18 cellular contexts compared by ENCODE assay signal in genomic region chr7:70387197-70387596, GRCh38.
DNase-seq lines count a peak whose midpoint lies in the region; ATAC-seq and TF ChIP-seq lines count a peak whose summit lies in the region.
"Had no signal": no experiment of that assay in that cellular context is flagged by ENCODE, and none has a peak within 500 bp of the region (broad histone marks: within the 10 kb centered on the region; RNA-seq: fewer than 3 reads in every experiment).

No MANE protein-coding gene starts in this region.

- DNase-seq in left cardiac atrium (no peak), right atrium auricular region (ENCODE audit: low spot score) (no peak), ascending aorta (ENCODE audit: low spot score in 2 of 2) (peak in 1 of 2 donors; percentile 71), inferior parietal cortex (ENCODE audit: extremely low spot score) (peak; percentile 66), uterus (peak; percentile 28 to 33), globus pallidus (ENCODE audit: low spot score) (no peak), NCI-H82 treated with DMSO at 0.1 percent for 48 hours (lab: John Stamatoyannopoulos, UW; ENCODE audit: unreplicated experiment) (no peak), tibial nerve (ENCODE audit: low spot score in 2 of 2) (no peak)
- DNase-seq: CD4-positive, alpha-beta memory T cell; DMS53; EL; NCI-H1105 treated with DMSO at 0.1 percent for 48 hours; NCI-H187; NCI-H2107; NCI-H69 had no signal

- TF ChIP-seq POLR2A in uterus (IDR thresholded peaks at IDR 0.05) = no peak
- TF ChIP-seq POLR2A in tibial nerve (IDR thresholded peaks at IDR 0.05) = no peak

- TF ChIP-seq CTCF in right atrium auricular region (IDR thresholded peaks at IDR 0.05) = no peak
- no peak for TF ChIP-seq CTCF in ascending aorta (IDR thresholded peaks at IDR 0.05)
- TF ChIP-seq CTCF in uterus (IDR thresholded peaks at IDR 0.05) = no peak
- no peak for TF ChIP-seq CTCF in tibial nerve (IDR thresholded peaks at IDR 0.05)

- peak in 1 of 2 donors; percentile 31 for TF ChIP-seq EP300 in tibial nerve (IDR thresholded peaks at IDR 0.05)

- H3K27me3 ChIP-seq in right atrium auricular region (no peaks in the 10 kb centered on the region), ascending aorta (no peaks in the 10 kb centered on the region), uterus (no peaks in the 10 kb centered on the region), tibial nerve (no peaks in the 10 kb centered on the region)
- H3K27me3 ChIP-seq: BLaER1 had no signal

- no peaks in the 10 kb centered on the region for H3K9me3 ChIP-seq in right atrium auricular region
- H3K9me3 ChIP-seq in ascending aorta = no peaks in the 10 kb centered on the region
- no peaks in the 10 kb centered on the region for H3K9me3 ChIP-seq in uterus
- no peaks in the 10 kb centered on the region for H3K9me3 ChIP-seq in tibial nerve
- H3K9me3 ChIP-seq: BLaER1 had no signal

- no peaks in the 10 kb centered on the region for H3K36me3 ChIP-seq in right atrium auricular region
- no peaks in the 10 kb centered on the region for H3K36me3 ChIP-seq in ascending aorta
- no peaks in the 10 kb centered on the region for H3K36me3 ChIP-seq in uterus
- H3K36me3 ChIP-seq in tibial nerve = no peaks in the 10 kb centered on the region

- H3K4me1 ChIP-seq in right atrium auricular region (peaks cover 0 to 32% of the 10 kb centered on the region in 2 donors), ascending aorta (peaks cover 3 to 43% of the 10 kb centered on the region in 2 donors), uterus (no peaks in the 10 kb centered on the region), tibial nerve (peaks cover 0 to 32% (median 0%) of the 10 kb centered on the region in 4 donors)
- H3K4me1 ChIP-seq: BLaER1 had no signal

- no peak overlapping the region for H3K27ac ChIP-seq in right atrium auricular region
- peak overlapping the region; percentile 68 to 71 for H3K27ac ChIP-seq in ascending aorta
- H3K27ac ChIP-seq in uterus = no peak overlapping the region
- H3K27ac ChIP-seq in tibial nerve = peak overlapping the region in 1 of 4 donors; percentile 14
- H3K27ac ChIP-seq: BLaER1 had no signal

- H3K4me3 ChIP-seq in right atrium auricular region (no peak overlapping the region), ascending aorta (no peak overlapping the region), uterus (no peak overlapping the region), tibial nerve (no peak overlapping the region)
- H3K4me3 ChIP-seq: BLaER1, GM23338 had no signal

- WGBS in tibial nerve, 2 donors = 60 to 64% methylated on average over 3 of the region's 3 CpGs

- peak; percentile 49 to 74 for ATAC-seq in left cardiac atrium
- ATAC-seq: GM23338, Panc1 had no signal

- intact Hi-C loops in left cardiac atrium (cut with DNase I) = no loop called here
- intact Hi-C loops in ascending aorta (cut with DNase I) = no loop called here
- intact Hi-C loops in uterus (cut with DNase I; ENCODE audit: low total_unique reads) = no loop called here

Comparison
In these comparisons a context has a peak if more than half of its experiments do, and no peak if none do; other contexts are left out.
1. DNase-seq: peak in inferior parietal cortex (single experiment) and uterus (2 of 2); none in left cardiac atrium (single experiment), right atrium auricular region (single experiment), globus pallidus (single experiment), NCI-H82 treated with DMSO at 0.1 percent for 48 hours (single experiment) and tibial nerve (0 of 2).
2. H3K27ac ChIP-seq: peak in ascending aorta (2 of 2); none in right atrium auricular region (0 of 2) and uterus (0 of 2).